Comparison of ENCODE assay signal across 8 cellular contexts in genomic region chr18:23662309-23663263, GRCh38. TPM values are rescaled to one million over a fixed set of nuclear protein-coding genes. Genes with fewer than 3 reads are reported as not detected.
DNase-seq lines count a peak whose midpoint lies in the region; ATAC-seq lines count a peak whose summit lies in the region.

A gene with protein sequence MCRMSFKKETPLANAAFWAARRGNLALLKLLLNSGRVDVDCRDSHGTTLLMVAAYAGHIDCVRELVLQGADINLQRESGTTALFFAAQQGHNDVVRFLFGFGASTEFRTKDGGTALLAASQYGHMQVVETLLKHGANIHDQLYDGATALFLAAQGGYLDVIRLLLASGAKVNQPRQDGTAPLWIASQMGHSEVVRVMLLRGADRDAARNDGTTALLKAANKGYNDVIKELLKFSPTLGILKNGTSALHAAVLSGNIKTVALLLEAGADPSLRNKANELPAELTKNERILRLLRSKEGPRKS (minus strand): TSS chr18:23662911. CDS start chr18:23662730, 181 bp downstream.

- no peaks in the 10 kb centered on the region for H3K9me3 ChIP-seq in ectodermal cell (ENCODE audit: control insufficient read depth, low read length)

- POLR2A ChIA-PET in activated CD4-positive, alpha-beta T cell treated with anti-CD3 and anti-CD28 coated beads, Interleukin-2, amount 10 ng/mL, durations not matched to agents 7 days and 5 days (lab: Charles Lee) = no interaction called here

- 4 to 5% methylated on average over 80 to 82 of the region's 86 CpGs for WGBS in ectodermal cell, 2 experiments

- H3K27ac Mint-ChIP-seq in activated CD4-positive, alpha-beta T cell treated with anti-CD3 and anti-CD28 coated beads, Interleukin-2, amount 10 ng/mL, durations not matched to agents 7 days and 5 days = peak within 1 kb of the TSS; percentile 73

- no peaks in the 10 kb centered on the region for H3K36me3 ChIP-seq in ectodermal cell (ENCODE audit: control insufficient read depth, insufficient read depth, low read length)

- peaks cover 22% of the 10 kb centered on the region for H3K4me1 Mint-ChIP-seq in activated CD4-positive, alpha-beta T cell treated with anti-CD3 and anti-CD28 coated beads, Interleukin-2, amount 10 ng/mL, durations not matched to agents 7 days and 5 days

- in situ Hi-C loops in KBM-7 (cut with MboI; ENCODE audit: low pct_unique_long_range_greater_than_20kb, low sequenced_read_pairs) = no loop called here

- peak within 1 kb of the TSS; percentile 36 for H3K4me3 ChIP-seq in ectodermal cell (ENCODE audit: insufficient read depth, low read depth, low read length)

- ATAC-seq in HG03175 (IDR thresholded peaks at IDR 0.05; ENCODE audit: unreplicated experiment) (no peak), HG02763 (IDR thresholded peaks at IDR 0.05; ENCODE audit: unreplicated experiment) (no peak)

- H3K9me3 Mint-ChIP-seq in activated CD4-positive, alpha-beta T cell treated with anti-CD3 and anti-CD28 coated beads, Interleukin-2, amount 10 ng/mL, durations not matched to agents 7 days and 5 days = no peaks in the 10 kb centered on the region

- DNase-seq in GM03348 (ENCODE audit: low spot score) (peak; percentile 88), KBM-7 (peak; percentile 40), lung microvascular endothelial cell (ENCODE audit: low read depth in 2 of 2) (peak; percentile 16 to 43)
- DNase-seq in activated CD4-positive, alpha-beta T cell treated with anti-CD3 and anti-CD28 coated beads, Interleukin-2, amount 10 ng/mL, durations not matched to agents 7 days and 5 days = peak; percentile 73
- peak; percentile 13 for DNase-seq in stimulated activated CD8-positive, alpha-beta memory T cell treated with anti-CD3 and anti-CD28 coated beads, Interleukin-15, amount 100 ng/mL, for 24 hours (ENCODE audit: low read depth)

- peak within 1 kb of the TSS; percentile 77 for H3K4me3 Mint-ChIP-seq in activated CD4-positive, alpha-beta T cell treated with anti-CD3 and anti-CD28 coated beads, Interleukin-2, amount 10 ng/mL, durations not matched to agents 7 days and 5 days

- peaks cover 29% of the 10 kb centered on the region for H3K27me3 ChIP-seq in ectodermal cell (ENCODE audit: control insufficient read depth, insufficient read depth, low read length, poor library complexity, severe bottlenecking)

- peaks cover 7% of the 10 kb centered on the region for H3K36me3 Mint-ChIP-seq in activated CD4-positive, alpha-beta T cell treated with anti-CD3 and anti-CD28 coated beads, Interleukin-2, amount 10 ng/mL, durations not matched to agents 7 days and 5 days (ENCODE audit: low read depth)

- no peaks in the 10 kb centered on the region for H3K4me1 ChIP-seq in ectodermal cell (ENCODE audit: control insufficient read depth, insufficient read depth, low read length)

- H3K27me3 Mint-ChIP-seq in activated CD4-positive, alpha-beta T cell treated with anti-CD3 and anti-CD28 coated beads, Interleukin-2, amount 10 ng/mL, durations not matched to agents 7 days and 5 days = peaks cover 77% of the 10 kb centered on the region

- CTCF ChIA-PET in activated CD4-positive, alpha-beta T cell treated with anti-CD3 and anti-CD28 coated beads, Interleukin-2, amount 10 ng/mL, durations not matched to agents 7 days and 5 days (lab: Charles Lee) = interaction anchor here (1.9 kb wide), 1 partner anchor 8 kb away, joined by 5 read pairs; no protein-coding TSS in a partner anchor

- H3K27ac ChIP-seq in ectodermal cell (ENCODE audit: insufficient read depth, low read depth, low read length, poor library complexity, severe bottlenecking) = no peak within 1 kb of the TSS

RNA-seq across cellular contexts. Expression of the gene that starts here (rescaled TPM):
- total RNA-seq in activated CD4-positive, alpha-beta T cell treated with anti-CD3 and anti-CD28 coated beads, Interleukin-2, amount 10 ng/mL, durations not matched to agents 7 days and 5 days = under 1 TPM in 1 of 2 experiments, not detected in 1; 0.25 TPM
- polyA plus RNA-seq in ectodermal cell (2013, experiment 1 of 4) = 1.2 TPM
- 1.3 TPM for polyA plus RNA-seq in ectodermal cell (2013, experiment 2 of 4)
- 1.3 TPM for polyA plus RNA-seq in ectodermal cell (2013, experiment 3 of 4)
- 1.2 TPM for polyA plus RNA-seq in ectodermal cell (2013, experiment 4 of 4)
- 0.65 and 0.79 TPM in 2 replicates for total RNA-seq in lung microvascular endothelial cell

Comparison
In these comparisons a context has a peak if more than half of its experiments do, and no peak if none do; other contexts are left out.
1. Peak in DNase-seq in activated CD4-positive, alpha-beta T cell treated with anti-CD3 and anti-CD28 coated beads, Interleukin-2, amount 10 ng/mL, durations not matched to agents 7 days and 5 days; RNA of the gene not detected or under 1 TPM.
2. Peak in DNase-seq in lung microvascular endothelial cell; RNA of the gene not detected or under 1 TPM.
3. DNase-seq: peak in every context shown above with its lines; median percentile 88 in GM03348; 73 in activated CD4-positive, alpha-beta T cell treated with anti-CD3 and anti-CD28 coated beads, Interleukin-2, amount 10 ng/mL, durations not matched to agents 7 days and 5 days; 40 in KBM-7; 30 in lung microvascular endothelial cell; 13 in stimulated activated CD8-positive, alpha-beta memory T cell treated with anti-CD3 and anti-CD28 coated beads, Interleukin-15, amount 100 ng/mL, for 24 hours.